Comparison of ENCODE assay signal across 14 cellular contexts in genomic region chr2:171436307-171436706, GRCh38. TPM values are rescaled to one million over a fixed set of nuclear protein-coding genes. Genes with fewer than 3 reads are reported as not detected.
A peak's percentile ranks its signal among the peaks of the same experiment; 100 is the strongest.
DNase-seq lines count a peak whose midpoint lies in the region; ATAC-seq, FAIRE-seq and TF ChIP-seq lines count a peak whose summit lies in the region.
"Had no signal": no experiment of that assay in that cellular context is flagged by ENCODE, and none has a peak within 500 bp of the region (broad histone marks: within the 10 kb centered on the region; RNA-seq: fewer than 3 reads in every experiment).

No MANE protein-coding gene starts in this region.

- peaks cover 68% of the 10 kb centered on the region for H3K36me3 Mint-ChIP-seq in activated CD4-positive, alpha-beta T cell treated with anti-CD3 and anti-CD28 coated beads for 36 hours (ENCODE audit: low read depth)

- in situ Hi-C loops in K562 (cut with MboI): no loop called here

- peaks cover 50% of the 10 kb centered on the region for H3K4me1 Mint-ChIP-seq in activated CD4-positive, alpha-beta T cell treated with anti-CD3 and anti-CD28 coated beads for 36 hours

- intact Hi-C loops in K562 (cut with micrococcal nuclease): no loop called here
- intact Hi-C loops in activated CD4-positive, alpha-beta T cell treated with anti-CD3 and anti-CD28 coated beads for 36 hours (cut with DNase I, micrococcal nuclease): loop anchor here in 1 of 2 experiments (10.0 kb wide), 2 partner anchors 488 to 998 kb away; partner anchors contain the start of gene HAT1

- no peak for TF ChIP-seq RAD21 in K562 (CRISPR knock-in tag; conservative IDR thresholded peaks at IDR 0.05 in 1 of 2, IDR thresholded peaks at IDR 0.05 in 1 of 2)

- TF ChIP-seq POLR2A in K562 (conservative IDR thresholded peaks at IDR 0.05): no peak
- no peak for TF ChIP-seq POLR2A in gastroesophageal sphincter (IDR thresholded peaks at IDR 0.05)

- CTCF ChIA-PET in K562 (lab: Yijun Ruan, JAX; ENCODE audit: low intra/inter-chr PET ratio): no interaction called here
- CTCF ChIA-PET in activated CD4-positive, alpha-beta T cell treated with anti-CD3 and anti-CD28 coated beads for 36 hours (lab: Charles Lee): interaction anchor here (0.6 to 1.2 kb wide), 2 partner anchors 19 to 417 kb away, joined by 3 to 4 read pairs; no protein-coding TSS in a partner anchor

- H3K4me1 ChIP-seq in K562 (replicated peaks in 1 of 2; ENCODE audit: control insufficient read depth in 2 of 2, insufficient read depth in 2 of 2, low read length in 2 of 2) (peaks cover 13 to 18% of the 10 kb centered on the region in 2 experiments), gastroesophageal sphincter (peaks cover 0 to 37% (median 6%) of the 10 kb centered on the region in 3 donors)

- peak; percentile 70 for DNase-seq in Daoy (ENCODE audit: low read depth)
- peak; percentile 94 for DNase-seq in LHCN-M2 (ENCODE audit: low read depth)
- DNase-seq in K562 (ENCODE audit: extremely low read depth in 1 of 4, low spot score in 3 of 4): no peak
- DNase-seq in myocyte (ENCODE audit: low read depth): peak; percentile 48
- no peak for DNase-seq in DMS 273 treated with DMSO at 0.1 percent for 48 hours (lab: John Stamatoyannopoulos, UW)
- no peak for DNase-seq in activated CD4-positive, alpha-beta T cell treated with anti-CD3 and anti-CD28 coated beads for 36 hours
- DNase-seq in NCI-H2029 treated with DMSO at 0.1 percent for 48 hours (lab: John Stamatoyannopoulos, UW): no peak
- DNase-seq: cortex of kidney, mesendoderm, NCI-H446, SIG-M5, tibial artery had no signal

- H3K9me3 Mint-ChIP-seq in activated CD4-positive, alpha-beta T cell treated with anti-CD3 and anti-CD28 coated beads for 36 hours (ENCODE audit: low read depth): no peaks in the 10 kb centered on the region
- H3K9me3 Mint-ChIP-seq: activated T-helper 1 cell treated with anti-CD3 and anti-CD28 coated beads, Interleukin-12 subunit alpha, Interleukin-12 subunit beta, Interleukin-2, Interleukin-4 antibody, amounts not matched to agents 30 ng/mL and 10 ng/mL and 1 ng/mL, durations not matched to agents 14 hours and 24 hours and 36 hours had no signal

- H3K4me3 Mint-ChIP-seq in activated CD4-positive, alpha-beta T cell treated with anti-CD3 and anti-CD28 coated beads for 36 hours: no peak overlapping the region

- no peaks in the 10 kb centered on the region for H3K9me1 ChIP-seq in K562 (ENCODE audit: control insufficient read depth, insufficient read depth, low read length)

- H3K79me2 ChIP-seq in K562 (ENCODE audit: control insufficient read depth, insufficient read depth, low read length): peaks cover 66% of the 10 kb centered on the region

- H4K20me1 ChIP-seq in K562 (replicated peaks; ENCODE audit: control insufficient read depth, insufficient read depth, low read length): no peaks in the 10 kb centered on the region

- H3K27me3 ChIP-seq in K562 (ENCODE audit: control insufficient read depth in 2 of 2, insufficient read depth in 2 of 2, low read length in 2 of 2) (no peaks in the 10 kb centered on the region), gastroesophageal sphincter (no peaks in the 10 kb centered on the region)
- H3K27me3 ChIP-seq: tibial artery had no signal

- TF ChIP-seq EP300 in K562 (IDR thresholded peaks at IDR 0.05; ENCODE audit: low read length): no peak
- TF ChIP-seq EP300 in gastroesophageal sphincter (IDR thresholded peaks at IDR 0.05): no peak

- peaks cover 64% of the 10 kb centered on the region for H3K36me3 ChIP-seq in K562 (ENCODE audit: control insufficient read depth, insufficient read depth, low read length)
- peaks cover 0 to 49% of the 10 kb centered on the region in 2 donors for H3K36me3 ChIP-seq in gastroesophageal sphincter

- no peak overlapping the region for H3K4me2 ChIP-seq in K562 (ENCODE audit: insufficient read depth, low read length)

- H3K4me3 ChIP-seq in K562: no peak overlapping the region
- H3K4me3 ChIP-seq in gastroesophageal sphincter: no peak overlapping the region
- H3K4me3 ChIP-seq: tibial artery had no signal

- H3K27me3 Mint-ChIP-seq in activated CD4-positive, alpha-beta T cell treated with anti-CD3 and anti-CD28 coated beads for 36 hours: no peaks in the 10 kb centered on the region

- ATAC-seq in K562 (no peak), gastroesophageal sphincter (no peak)
- ATAC-seq in activated CD4-positive, alpha-beta T cell treated with anti-CD3 and anti-CD28 coated beads for 36 hours: no peak

- 72% methylated on average over 1 of the region's 1 CpG for WGBS in K562 (ENCODE audit: insufficient coverage, low coverage, missing lambda C conversion rate)
- WGBS in gastroesophageal sphincter (ENCODE audit: low coverage in 1 of 2), 2 donors: 82 to 92% methylated on average over 1 of the region's 1 CpG

- BruUV-seq in K562 (replicated peaks; lab: Mats Ljungman, UMichigan): no TSS peak

- TF ChIP-seq CTCF in K562 (IDR thresholded peaks at IDR 0.05 in 2 of 3, conservative IDR thresholded peaks at IDR 0.05 in 1 of 3; ENCODE audit: insufficient read depth in 2 of 3, low read depth in 1 of 3, low read length in 3 of 3): no peak
- TF ChIP-seq CTCF in gastroesophageal sphincter (IDR thresholded peaks at IDR 0.05): no peak

- no peaks in the 10 kb centered on the region for H3K9me3 ChIP-seq in K562 (replicated peaks; ENCODE audit: control insufficient read depth, insufficient read depth, low read depth, low read length)
- no peaks in the 10 kb centered on the region for H3K9me3 ChIP-seq in gastroesophageal sphincter
- H3K9me3 ChIP-seq: tibial artery had no signal

- no peak overlapping the region for H3K27ac Mint-ChIP-seq in activated CD4-positive, alpha-beta T cell treated with anti-CD3 and anti-CD28 coated beads for 36 hours
- H3K27ac Mint-ChIP-seq: activated T-helper 1 cell treated with anti-CD3 and anti-CD28 coated beads, Interleukin-12 subunit alpha, Interleukin-12 subunit beta, Interleukin-2, Interleukin-4 antibody, amounts not matched to agents 30 ng/mL and 10 ng/mL and 1 ng/mL, durations not matched to agents 14 hours and 24 hours and 36 hours had no signal

- no peak for FAIRE-seq in K562 (lab: Jason Lieb, UNC)

- POLR2A ChIA-PET in K562 (lab: Yijun Ruan, JAX): no interaction called here
- POLR2A ChIA-PET in activated CD4-positive, alpha-beta T cell treated with anti-CD3 and anti-CD28 coated beads for 36 hours (lab: Charles Lee): no interaction called here

- no peak overlapping the region for H2AFZ ChIP-seq in K562 (ENCODE audit: low read depth, low read length)

- H3K27ac ChIP-seq in K562 (ENCODE audit: extremely low read depth, low read depth, low read length) (no peak overlapping the region), gastroesophageal sphincter (no peak overlapping the region)

- H3K9ac ChIP-seq in K562 (ENCODE audit: insufficient read depth in 1 of 2, low read depth in 2 of 2, low read length in 2 of 2): no peak overlapping the region

RNA-seq across cellular contexts. Expression of gene DCAF17, which starts 2.3 kb away (rescaled TPM):
- 10.7 and 15.4 TPM in 2 replicates for total RNA-seq in Daoy (2014; rRNA removed; shearing (Covaris generic))
- 16.5 and 24.6 TPM in 2 replicates for total RNA-seq in LHCN-M2 (2014; rRNA removed)
- polyA plus RNA-seq in LHCN-M2 (2012): 4.6 TPM
- 30.0 and 91.6 TPM in 2 replicates for total RNA-seq in K562 (2011; cell fraction: chromatin; rRNA removed; ENCODE audit: low replicate concordance)
- total RNA-seq in K562 (2011; cell fraction: nucleolus; rRNA removed): 15.2 and 20.3 TPM in 2 replicates
- 39.7 and 61.7 TPM in 2 replicates for total RNA-seq in K562 (2011; cell fraction: nucleoplasm; rRNA removed)
- 20.8 and 22.7 TPM in 2 replicates for total RNA-seq in K562 (2014; rRNA removed)
- 38.5 and 40.5 TPM in 2 replicates for total RNA-seq in K562 (2014; rRNA removed; fragmentation: Illumina TruSeq; extraction: Trizol)
- 29.5 and 34.4 TPM in 2 replicates for total RNA-seq in K562 (2015; rRNA removed; fragmentation: Illumina TruSeq; extraction: Trizol)
- 29.3 TPM in 2 replicates for total RNA-seq in K562 (2021)
- polyA plus RNA-seq in K562 (2011; rRNA removed): 29.1 and 32.8 TPM in 2 replicates
- polyA plus RNA-seq in K562 (2011; cell fraction: cytosol; rRNA removed): 7.2 and 12.3 TPM in 2 replicates
- 32.5 and 37.7 TPM in 2 replicates for polyA plus RNA-seq in K562 (2011; cell fraction: nucleus; rRNA removed)
- polyA plus RNA-seq in K562 (2012): 11.9 and 14.3 TPM in 2 replicates
- 23.3 and 27.1 TPM in 2 replicates for polyA plus RNA-seq in K562 (2014; fragmentation: Illumina TruSeq; extraction: Trizol)
- polyA plus RNA-seq in K562 (2014; fragmentation: Nextera tagmentation; extraction: Ambion mirVana): 10 to 100 TPM; 10.0 to 12.0 TPM
- polyA plus RNA-seq in K562 (2014; rRNA removed): 15.6 and 19.7 TPM in 2 replicates
- polyA minus RNA-seq in K562 (2011; rRNA and poly(A)+ RNA removed): 63.6 and 64.5 TPM in 2 replicates
- 19.1 and 24.4 TPM in 2 replicates for polyA minus RNA-seq in K562 (2011; cell fraction: cytosol; rRNA and poly(A)+ RNA removed)
- 34.2 and 61.5 TPM in 2 replicates for polyA minus RNA-seq in K562 (2011; cell fraction: nucleus; rRNA and poly(A)+ RNA removed)
- total RNA-seq in myocyte: 18.9 and 24.1 TPM in 2 replicates
- polyA plus RNA-seq in myocyte (2012): 9.0 TPM
- 10 to 100 TPM; 14.2 to 21.4 (median 18.6) TPM for total RNA-seq in gastroesophageal sphincter
- 10 to 100 TPM; 18.3 TPM for total RNA-seq in activated CD4-positive, alpha-beta T cell treated with anti-CD3 and anti-CD28 coated beads for 36 hours

RNA-seq across cellular contexts. Expression of gene METTL8, which starts 2.5 kb away (rescaled TPM):
- 17.1 and 20.2 TPM in 2 replicates for total RNA-seq in Daoy (2014; rRNA removed; shearing (Covaris generic))
- total RNA-seq in LHCN-M2 (2014; rRNA removed) (24.9 and 32.1 TPM in 2 replicates), K562 (2014; rRNA removed) (14.9 and 16.4 TPM in 2 replicates), K562 (2014; rRNA removed; fragmentation: Illumina TruSeq; extraction: Trizol) (52.6 and 55.3 TPM in 2 replicates), K562 (2015; rRNA removed; fragmentation: Illumina TruSeq; extraction: Trizol) (33.7 TPM in 2 replicates), K562 (2021) (30.7 and 35.1 TPM in 2 replicates), myocyte (30.7 and 34.0 TPM in 2 replicates), gastroesophageal sphincter (10 to 100 TPM; 28.6 to 44.0 (median 37.3) TPM)
- polyA plus RNA-seq in LHCN-M2 (2012): 7.5 TPM
- total RNA-seq in K562 (2011; cell fraction: chromatin; rRNA removed; ENCODE audit: low replicate concordance): 15.1 and 51.6 TPM in 2 replicates
- total RNA-seq in K562 (2011; cell fraction: nucleolus; rRNA removed): 13.4 and 13.7 TPM in 2 replicates
- total RNA-seq in K562 (2011; cell fraction: nucleoplasm; rRNA removed): 23.2 and 47.9 TPM in 2 replicates
- polyA plus RNA-seq in K562 (2011; rRNA removed) (26.5 and 40.8 TPM in 2 replicates), K562 (2014; fragmentation: Illumina TruSeq; extraction: Trizol) (28.6 and 35.1 TPM in 2 replicates), K562 (2014; fragmentation: Nextera tagmentation; extraction: Ambion mirVana) (10 to 100 TPM; 12.9 to 16.7 TPM), K562 (2014; rRNA removed) (15.8 and 20.5 TPM in 2 replicates)
- 4.5 and 8.4 TPM in 2 replicates for polyA plus RNA-seq in K562 (2011; cell fraction: cytosol; rRNA removed)
- 7.5 and 9.4 TPM in 2 replicates for polyA plus RNA-seq in K562 (2011; cell fraction: nucleus; rRNA removed)
- 12.8 and 19.0 TPM in 2 replicates for polyA plus RNA-seq in K562 (2012)
- 32.4 and 38.1 TPM in 2 replicates for polyA minus RNA-seq in K562 (2011; rRNA and poly(A)+ RNA removed)
- polyA minus RNA-seq in K562 (2011; cell fraction: cytosol; rRNA and poly(A)+ RNA removed): 13.1 and 14.6 TPM in 2 replicates
- polyA minus RNA-seq in K562 (2011; cell fraction: nucleus; rRNA and poly(A)+ RNA removed): 7.0 and 12.4 TPM in 2 replicates
- polyA plus RNA-seq in myocyte (2012): 11.0 TPM
- total RNA-seq in activated CD4-positive, alpha-beta T cell treated with anti-CD3 and anti-CD28 coated beads for 36 hours: 10 to 100 TPM; 39.5 to 47.9 TPM

Comparison
In these comparisons a context has a peak if more than half of its experiments do, and no peak if none do; other contexts are left out.
1. DNase-seq: peak in Daoy (single experiment), LHCN-M2 (single experiment) and myocyte (single experiment); none in K562 (0 of 4), DMS 273 treated with DMSO at 0.1 percent for 48 hours (single experiment), activated CD4-positive, alpha-beta T cell treated with anti-CD3 and anti-CD28 coated beads for 36 hours (single experiment) and NCI-H2029 treated with DMSO at 0.1 percent for 48 hours (single experiment).